ENCODE assay signal across 1 cellular context in genomic region chr6:80742481-80742880, GRCh38.
TF ChIP-seq lines count a peak whose summit lies in the region.

No MANE protein-coding gene starts in this region.

TF ChIP-seq in GM23338, 12 proteins besides CTCF, POLR2A, EP300 and RAD21:
- TF ChIP-seq REST (IDR thresholded peaks at IDR 0.05; ENCODE audit: unreplicated experiment) (no peak), JUNB (IDR thresholded peaks at IDR 0.05; ENCODE audit: unreplicated experiment) (no peak), NANOG (IDR thresholded peaks at IDR 0.05; ENCODE audit: borderline replicate concordance) (no peak), ZNF114 (CRISPR knock-in tag; IDR thresholded peaks at IDR 0.05) (no peak), ETS1 (IDR thresholded peaks at IDR 0.05) (no peak), EZH2phosphoT487 (IDR thresholded peaks at IDR 0.05; ENCODE audit: unreplicated experiment) (no peak), CREB1 (CRISPR knock-in tag; IDR thresholded peaks at IDR 0.05; ENCODE audit: low read depth) (no peak)
